1 cellular context compared by ENCODE assay signal in genomic region chr19:38715540-38715939, GRCh38.
A peak's percentile ranks its signal among the peaks of the same experiment; 100 is the strongest.
TF ChIP-seq lines count a peak whose summit lies in the region.

No MANE protein-coding gene starts in this region.

TF ChIP-seq in HepG2, 621 proteins besides CTCF, POLR2A, EP300 and RAD21:
- TF ChIP-seq RBM22 (optimal IDR thresholded peaks at IDR 0.05; ENCODE audit: low read length), result peak; percentile 36
- TF ChIP-seq IRX3 (CRISPR knock-in tag; IDR thresholded peaks at IDR 0.05; ENCODE audit: borderline replicate concordance, low read depth), result no peak
